In genomic region chrX:155349448-155349847, GRCh38 we compare ENCODE assay signal across 2 cellular contexts. TPM values are rescaled to one million over a fixed set of nuclear protein-coding genes. Genes with fewer than 3 reads are reported as not detected.
"Had no signal": no experiment of that assay in that cellular context is flagged by ENCODE, and none has a peak within 500 bp of the region (broad histone marks: within the 10 kb centered on the region; RNA-seq: fewer than 3 reads in every experiment).

No MANE protein-coding gene starts in this region.

RNA-seq across cellular contexts. Expression of gene F8A2, which starts 32.4 kb away (rescaled TPM):
- total RNA-seq: G401, GM12878 had no signal
- polyA plus RNA-seq: GM12878 had no signal
